ENCODE assay signal across 1 cellular context in the genomic region with DNA sequence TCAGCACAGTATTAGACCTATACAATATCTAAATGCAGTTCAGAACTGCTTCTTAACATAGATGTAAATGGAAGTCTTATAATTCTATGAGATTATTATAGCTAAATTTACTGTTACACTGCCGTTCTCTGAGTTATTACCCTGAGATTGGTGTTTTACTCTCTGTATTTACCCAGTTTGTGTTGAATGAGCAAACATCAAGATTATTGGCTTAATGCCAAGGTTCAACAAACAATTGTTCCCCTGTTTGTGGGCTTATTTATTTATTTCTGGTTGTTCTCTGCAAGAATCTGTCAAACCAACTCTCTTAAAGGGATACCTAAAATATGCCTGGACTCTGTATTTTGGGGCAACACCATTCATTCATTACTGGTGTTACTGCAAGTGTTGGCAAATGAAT.
TF ChIP-seq lines count a peak whose summit lies in the region.

No MANE protein-coding gene starts in this region.

TF ChIP-seq in HepG2, 621 proteins besides CTCF, POLR2A, EP300 and RAD21 (continued from another document):
- TF ChIP-seq, protein P1, sequence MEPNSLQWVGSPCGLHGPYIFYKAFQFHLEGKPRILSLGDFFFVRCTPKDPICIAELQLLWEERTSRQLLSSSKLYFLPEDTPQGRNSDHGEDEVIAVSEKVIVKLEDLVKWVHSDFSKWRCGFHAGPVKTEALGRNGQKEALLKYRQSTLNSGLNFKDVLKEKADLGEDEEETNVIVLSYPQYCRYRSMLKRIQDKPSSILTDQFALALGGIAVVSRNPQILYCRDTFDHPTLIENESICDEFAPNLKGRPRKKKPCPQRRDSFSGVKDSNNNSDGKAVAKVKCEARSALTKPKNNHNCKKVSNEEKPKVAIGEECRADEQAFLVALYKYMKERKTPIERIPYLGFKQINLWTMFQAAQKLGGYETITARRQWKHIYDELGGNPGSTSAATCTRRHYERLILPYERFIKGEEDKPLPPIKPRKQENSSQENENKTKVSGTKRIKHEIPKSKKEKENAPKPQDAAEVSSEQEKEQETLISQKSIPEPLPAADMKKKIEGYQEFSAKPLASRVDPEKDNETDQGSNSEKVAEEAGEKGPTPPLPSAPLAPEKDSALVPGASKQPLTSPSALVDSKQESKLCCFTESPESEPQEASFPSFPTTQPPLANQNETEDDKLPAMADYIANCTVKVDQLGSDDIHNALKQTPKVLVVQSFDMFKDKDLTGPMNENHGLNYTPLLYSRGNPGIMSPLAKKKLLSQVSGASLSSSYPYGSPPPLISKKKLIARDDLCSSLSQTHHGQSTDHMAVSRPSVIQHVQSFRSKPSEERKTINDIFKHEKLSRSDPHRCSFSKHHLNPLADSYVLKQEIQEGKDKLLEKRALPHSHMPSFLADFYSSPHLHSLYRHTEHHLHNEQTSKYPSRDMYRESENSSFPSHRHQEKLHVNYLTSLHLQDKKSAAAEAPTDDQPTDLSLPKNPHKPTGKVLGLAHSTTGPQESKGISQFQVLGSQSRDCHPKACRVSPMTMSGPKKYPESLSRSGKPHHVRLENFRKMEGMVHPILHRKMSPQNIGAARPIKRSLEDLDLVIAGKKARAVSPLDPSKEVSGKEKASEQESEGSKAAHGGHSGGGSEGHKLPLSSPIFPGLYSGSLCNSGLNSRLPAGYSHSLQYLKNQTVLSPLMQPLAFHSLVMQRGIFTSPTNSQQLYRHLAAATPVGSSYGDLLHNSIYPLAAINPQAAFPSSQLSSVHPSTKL (CRISPR knock-in tag; IDR thresholded peaks at IDR 0.05) = peak; percentile 58
- TF ChIP-seq ZNF280D (CRISPR knock-in tag; IDR thresholded peaks at IDR 0.05) (no peak), YEATS4 (CRISPR knock-in tag; IDR thresholded peaks at IDR 0.05; ENCODE audit: borderline replicate concordance) (no peak), HNF4A (CRISPR knock-in tag; IDR thresholded peaks at IDR 0.05) (no peak), GATAD2A (CRISPR knock-in tag; IDR thresholded peaks at IDR 0.05) (peak; percentile 53; the same call in 1 of the 2 replicates), SOX5 (CRISPR knock-in tag; IDR thresholded peaks at IDR 0.05; ENCODE audit: borderline replicate concordance) (peak; percentile 83), PBX2 (CRISPR knock-in tag; IDR thresholded peaks at IDR 0.05) (no peak), SNRNP70 (IDR thresholded peaks at IDR 0.05; ENCODE audit: low read depth, low read length) (no peak), BCL6 (CRISPR knock-in tag; IDR thresholded peaks at IDR 0.05) (0 out of 2 replicates have a peak, but pooled peaks have one; percentile 31), RXRB (CRISPR knock-in tag; IDR thresholded peaks at IDR 0.05; ENCODE audit: borderline replicate concordance) (peak; percentile 42; the same call in 1 of the 2 replicates), NFIC (IDR thresholded peaks at IDR 0.05; ENCODE audit: low read length) (peak; percentile 94), ZGPAT (CRISPR knock-in tag; IDR thresholded peaks at IDR 0.05) (0 out of 2 replicates have a peak, but pooled peaks have one; percentile 18), MIXL1 (CRISPR knock-in tag; IDR thresholded peaks at IDR 0.05) (0 out of 2 replicates have a peak, but pooled peaks have one; percentile 17), FOXP1 (IDR thresholded peaks at IDR 0.05) (no peak), FOXP1 (CRISPR knock-in tag; IDR thresholded peaks at IDR 0.05) (peak; percentile 87), HHEX (CRISPR knock-in tag; IDR thresholded peaks at IDR 0.05) (peak; percentile 35; the same call in 1 of the 2 replicates), MYC (CRISPR knock-in tag; IDR thresholded peaks at IDR 0.05; ENCODE audit: borderline replicate concordance) (no peak), NFYB (CRISPR knock-in tag; IDR thresholded peaks at IDR 0.05) (no peak), LCORL (IDR thresholded peaks at IDR 0.05) (peak; percentile 96), LCORL (CRISPR knock-in tag; IDR thresholded peaks at IDR 0.05) (no peak), ZNF557 (CRISPR knock-in tag; IDR thresholded peaks at IDR 0.05) (no peak), SAP130 (CRISPR knock-in tag; IDR thresholded peaks at IDR 0.05; ENCODE audit: low read depth) (0 out of 2 replicates have a peak, but pooled peaks have one; percentile 13), ZNF780A (CRISPR knock-in tag; IDR thresholded peaks at IDR 0.05) (no peak), THAP11 (CRISPR knock-in tag; IDR thresholded peaks at IDR 0.05) (peak; percentile 27; the same call in 1 of the 2 replicates), ZNF709 (CRISPR knock-in tag; IDR thresholded peaks at IDR 0.05) (no peak), HDAC1 (CRISPR knock-in tag; IDR thresholded peaks at IDR 0.05) (peak; percentile 29; the same call in 1 of the 2 replicates), FOXA3 (CRISPR knock-in tag; IDR thresholded peaks at IDR 0.05) (peak; percentile 83), TGIF2 (CRISPR knock-in tag; IDR thresholded peaks at IDR 0.05) (peak; percentile 63; the same call in 1 of the 2 replicates), FOXA1 (IDR thresholded peaks at IDR 0.05) (0 out of 2 replicates have a peak, but pooled peaks have one; percentile 24), FOXA1 (CRISPR knock-in tag; IDR thresholded peaks at IDR 0.05) (peak; percentile 71), ZNF513 (CRISPR knock-in tag; conservative IDR thresholded peaks at IDR 0.05) (no peak), MAFF (IDR thresholded peaks at IDR 0.05; ENCODE audit: low read depth, low read length) (0 out of 2 replicates have a peak, but pooled peaks have one; percentile 2), SOX6 (IDR thresholded peaks at IDR 0.05) (no peak), SOX6 (CRISPR knock-in tag; IDR thresholded peaks at IDR 0.05) (peak; percentile 73; the same call in 1 of the 2 replicates), SOX13 (IDR thresholded peaks at IDR 0.05) (no peak), SOX13 (CRISPR knock-in tag; conservative IDR thresholded peaks at IDR 0.05 in 1 of 2, IDR thresholded peaks at IDR 0.05 in 1 of 2) (peak in 1 of 2 experiments; percentile 87; a peak in 2 of 4 replicates)
- TF ChIP-seq, protein P2, sequence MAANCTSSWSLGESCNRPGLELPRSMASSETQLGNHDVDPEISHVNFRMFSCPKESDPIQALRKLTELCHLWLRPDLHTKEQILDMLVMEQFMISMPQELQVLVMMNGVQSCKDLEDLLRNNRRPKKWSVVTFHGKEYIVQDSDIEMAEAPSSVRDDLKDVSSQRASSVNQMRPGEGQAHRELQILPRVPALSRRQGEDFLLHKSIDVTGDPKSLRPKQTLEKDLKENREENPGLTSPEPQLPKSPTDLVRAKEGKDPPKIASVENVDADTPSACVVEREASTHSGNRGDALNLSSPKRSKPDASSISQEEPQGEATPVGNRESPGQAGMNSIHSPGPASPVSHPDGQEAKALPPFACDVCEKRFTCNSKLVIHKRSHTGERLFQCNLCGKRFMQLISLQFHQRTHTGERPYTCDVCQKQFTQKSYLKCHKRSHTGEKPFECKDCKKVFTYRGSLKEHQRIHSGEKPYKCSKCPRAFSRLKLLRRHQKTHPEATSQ (CRISPR knock-in tag; IDR thresholded peaks at IDR 0.05; ENCODE audit: borderline replicate concordance) = no peak
- TF ChIP-seq, protein P3, sequence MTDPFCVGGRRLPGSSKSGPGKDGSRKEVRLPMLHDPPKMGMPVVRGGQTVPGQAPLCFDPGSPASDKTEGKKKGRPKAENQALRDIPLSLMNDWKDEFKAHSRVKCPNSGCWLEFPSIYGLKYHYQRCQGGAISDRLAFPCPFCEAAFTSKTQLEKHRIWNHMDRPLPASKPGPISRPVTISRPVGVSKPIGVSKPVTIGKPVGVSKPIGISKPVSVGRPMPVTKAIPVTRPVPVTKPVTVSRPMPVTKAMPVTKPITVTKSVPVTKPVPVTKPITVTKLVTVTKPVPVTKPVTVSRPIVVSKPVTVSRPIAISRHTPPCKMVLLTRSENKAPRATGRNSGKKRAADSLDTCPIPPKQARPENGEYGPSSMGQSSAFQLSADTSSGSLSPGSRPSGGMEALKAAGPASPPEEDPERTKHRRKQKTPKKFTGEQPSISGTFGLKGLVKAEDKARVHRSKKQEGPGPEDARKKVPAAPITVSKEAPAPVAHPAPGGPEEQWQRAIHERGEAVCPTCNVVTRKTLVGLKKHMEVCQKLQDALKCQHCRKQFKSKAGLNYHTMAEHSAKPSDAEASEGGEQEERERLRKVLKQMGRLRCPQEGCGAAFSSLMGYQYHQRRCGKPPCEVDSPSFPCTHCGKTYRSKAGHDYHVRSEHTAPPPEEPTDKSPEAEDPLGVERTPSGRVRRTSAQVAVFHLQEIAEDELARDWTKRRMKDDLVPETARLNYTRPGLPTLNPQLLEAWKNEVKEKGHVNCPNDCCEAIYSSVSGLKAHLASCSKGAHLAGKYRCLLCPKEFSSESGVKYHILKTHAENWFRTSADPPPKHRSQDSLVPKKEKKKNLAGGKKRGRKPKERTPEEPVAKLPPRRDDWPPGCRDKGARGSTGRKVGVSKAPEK (CRISPR knock-in tag; IDR thresholded peaks at IDR 0.05; ENCODE audit: borderline replicate concordance) = no peak
- TF ChIP-seq, protein P4, sequence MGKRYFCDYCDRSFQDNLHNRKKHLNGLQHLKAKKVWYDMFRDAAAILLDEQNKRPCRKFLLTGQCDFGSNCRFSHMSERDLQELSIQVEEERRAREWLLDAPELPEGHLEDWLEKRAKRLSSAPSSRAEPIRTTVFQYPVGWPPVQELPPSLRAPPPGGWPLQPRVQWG (CRISPR knock-in tag; IDR thresholded peaks at IDR 0.05; ENCODE audit: borderline replicate concordance, low read depth) = no peak
